In the genomic region with DNA sequence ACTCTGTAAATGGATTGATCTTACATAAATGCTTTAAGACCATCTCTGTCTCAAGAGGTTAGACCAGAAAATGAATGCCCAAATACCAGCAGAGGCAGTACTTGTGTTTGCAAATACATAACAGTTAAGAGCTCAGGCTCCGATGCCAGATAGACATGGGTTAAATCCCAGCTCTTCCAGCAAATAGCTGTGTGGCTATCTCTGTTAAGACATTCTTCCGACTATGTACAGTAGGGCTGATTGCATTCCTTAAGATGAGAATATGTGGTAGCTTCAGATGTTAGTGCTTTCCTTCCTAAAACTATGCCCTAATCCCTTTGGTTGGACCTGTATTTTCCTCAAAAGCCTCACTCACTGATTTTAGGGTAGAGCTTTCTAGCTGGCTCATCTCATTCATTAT, we compare ENCODE assay signal across 14 cellular contexts. TPM values are rescaled to one million over a fixed set of nuclear protein-coding genes. Genes with fewer than 3 reads are reported as not detected.
A peak's percentile ranks its signal among the peaks of the same experiment; 100 is the strongest.
DNase-seq lines count a peak whose midpoint lies in the region; ATAC-seq, FAIRE-seq and TF ChIP-seq lines count a peak whose summit lies in the region.
"Had no signal": no experiment of that assay in that cellular context is flagged by ENCODE, and none has a peak within 500 bp of the region (broad histone marks: within the 10 kb centered on the region; RNA-seq: fewer than 3 reads in every experiment).

No MANE protein-coding gene starts in this region.

- DNase-seq in activated T-cell treated with anti-CD3 and anti-CD28 coated beads, Interleukin-2, amount 50 U/mL, for 72 hours = no peak
- DNase-seq in activated T-cell treated with anti-CD3 and anti-CD28 coated beads, Interleukin-2, amount 50 U/mL, for 1 hour = no peak
- no peak for DNase-seq in MM.1S
- no peak for DNase-seq in H1 (ENCODE audit: low read depth in 1 of 2, low spot score in 2 of 2)
- no peak for DNase-seq in retinal pigment epithelial cell (ENCODE audit: low read depth)
- DNase-seq in NCI-H1436 (lab: John Stamatoyannopoulos, UW) = no peak
- DNase-seq: activated CD4-positive, alpha-beta memory T cell treated with anti-CD3 and anti-CD28 coated beads for 36 hours; adrenal gland; AML-193; MV-4-11; NCI-H774; SW 1271 had no signal

- H2BK12ac ChIP-seq in H1 (ENCODE audit: low read depth, low read length) = no peak overlapping the region

- no peak overlapping the region for H2BK120ac ChIP-seq in H1 (replicated peaks; ENCODE audit: low read depth, low read length)

- CTCF ChIA-PET in H1 (lab: Charles Lee; ENCODE audit: partially characterized antibody) = interaction anchor here (1.1 to 8.0 kb wide), 8 partner anchors 11 to 266 kb away, joined by 3 to 51 read pairs (median 4); no protein-coding TSS in a partner anchor

- no peak overlapping the region for H3K23ac ChIP-seq in H1 (ENCODE audit: insufficient read length)

- no peak for TF ChIP-seq POLR2A in H1 (IDR thresholded peaks at IDR 0.05; ENCODE audit: control extremely low read depth in 1 of 2, low read depth in 2 of 2, low read length in 2 of 2)

- TF ChIP-seq CTCF in MM.1S (IDR thresholded peaks at IDR 0.05; ENCODE audit: low read length) = no peak
- no peak for TF ChIP-seq CTCF in H1 (IDR thresholded peaks at IDR 0.05; ENCODE audit: control extremely low read depth in 1 of 3, insufficient read depth in 1 of 3, low read depth in 1 of 3, low read length in 3 of 3)
- no peak for TF ChIP-seq CTCF in retinal pigment epithelial cell (conservative IDR thresholded peaks at IDR 0.05; ENCODE audit: low read depth, low read length)

- H3K27me3 Mint-ChIP-seq in activated T-cell treated with anti-CD3 and anti-CD28 coated beads, Interleukin-2, amount 50 U/mL, for 72 hours (ENCODE audit: low read depth) = no peaks in the 10 kb centered on the region
- H3K27me3 Mint-ChIP-seq: activated CD4-positive, alpha-beta memory T cell treated with anti-CD3 and anti-CD28 coated beads for 36 hours had no signal

- H3K27ac Mint-ChIP-seq in activated T-cell treated with anti-CD3 and anti-CD28 coated beads, Interleukin-2, amount 50 U/mL, for 72 hours = peak overlapping the region; percentile 7
- H3K27ac Mint-ChIP-seq: activated CD4-positive, alpha-beta memory T cell treated with anti-CD3 and anti-CD28 coated beads for 36 hours had no signal

- no peaks in the 10 kb centered on the region for H3K9me2 ChIP-seq in MM.1S (replicated peaks; ENCODE audit: insufficient read depth, low read length)

- H3K4me1 ChIP-seq in MM.1S (ENCODE audit: low read length) (peaks cover 7% of the 10 kb centered on the region; the same call in 1 of the 2 replicates), H1 (replicated peaks in 1 of 4; ENCODE audit: control insufficient read depth in 3 of 4, insufficient read depth in 4 of 4, low read length in 3 of 4) (peaks cover 2 to 8% (median 6%) of the 10 kb centered on the region in 4 experiments; a peak in 4 of 7 replicates)

- H3F3A ChIP-seq in MM.1S (ENCODE audit: insufficient read depth, low read length) = peaks cover 10% of the 10 kb centered on the region; the same call in 1 of the 2 replicates

- no peaks in the 10 kb centered on the region for H3K9me3 Mint-ChIP-seq in activated T-cell treated with anti-CD3 and anti-CD28 coated beads, Interleukin-2, amount 50 U/mL, for 72 hours
- H3K9me3 Mint-ChIP-seq: activated CD4-positive, alpha-beta memory T cell treated with anti-CD3 and anti-CD28 coated beads for 36 hours had no signal

- no peak overlapping the region for H3K4ac ChIP-seq in H1 (replicated peaks; ENCODE audit: insufficient read length, low read depth, low read length)

- H3K4me3 Mint-ChIP-seq in activated T-cell treated with anti-CD3 and anti-CD28 coated beads, Interleukin-2, amount 50 U/mL, for 72 hours = peak overlapping the region in 1 of 2 donors; percentile 82

- H2AK5ac ChIP-seq in H1 (ENCODE audit: low read depth, low read length) = no peak overlapping the region

- H3K9me3 ChIP-seq in MM.1S (replicated peaks; ENCODE audit: insufficient read depth, low read length) (no peaks in the 10 kb centered on the region), H1 (ENCODE audit: insufficient read depth in 2 of 2, low read depth in 1 of 2, low read length in 1 of 2) (no peaks in the 10 kb centered on the region)
- H3K9me3 ChIP-seq: adrenal gland had no signal

- no peak overlapping the region for H3K9ac ChIP-seq in MM.1S (ENCODE audit: low read length)
- no peak overlapping the region for H3K9ac ChIP-seq in H1 (replicated peaks in 1 of 4; ENCODE audit: extremely low read depth in 1 of 4, low read depth in 3 of 4, low read length in 3 of 4)

- H3K4me1 Mint-ChIP-seq in activated T-cell treated with anti-CD3 and anti-CD28 coated beads, Interleukin-2, amount 50 U/mL, for 72 hours (ENCODE audit: low read depth) = peaks cover 53% of the 10 kb centered on the region

- H3K56ac ChIP-seq in H1 (replicated peaks; ENCODE audit: insufficient read length, low read depth, low read length) = no peak overlapping the region

- H3K27ac ChIP-seq in MM.1S (ENCODE audit: low read length) (no peak overlapping the region), H1 (ENCODE audit: low read depth, low read length) (no peak overlapping the region)
- H3K27ac ChIP-seq: adrenal gland had no signal

- H4K8ac ChIP-seq in H1 (ENCODE audit: extremely low read depth, insufficient read depth, low read length) = no peak overlapping the region

- peaks cover 5% of the 10 kb centered on the region; the same call in 1 of the 2 replicates for H3K23me2 ChIP-seq in H1 (ENCODE audit: low read depth, low read length)

- FAIRE-seq in H1 (lab: Jason Lieb, UNC) = no peak

- H4K5ac ChIP-seq in H1 (ENCODE audit: insufficient read length, low read depth, low read length) = no peak overlapping the region

- peaks cover 12% of the 10 kb centered on the region for H3K79me1 ChIP-seq in H1 (ENCODE audit: low read depth, low read length)

- no peak overlapping the region for H3K18ac ChIP-seq in H1 (ENCODE audit: extremely low read depth, low read length)

- H2AFZ ChIP-seq in MM.1S (ENCODE audit: low read length) (no peak overlapping the region), H1 (ENCODE audit: low read length) (no peak overlapping the region)

- no peak overlapping the region for H3K14ac ChIP-seq in H1 (ENCODE audit: insufficient read length)

- H2BK20ac ChIP-seq in H1 (ENCODE audit: low read length) = no peak overlapping the region

- H3K36me3 ChIP-seq in MM.1S (replicated peaks; ENCODE audit: insufficient read depth, low read length) = no peaks in the 10 kb centered on the region
- H3K36me3 ChIP-seq in H1 (ENCODE audit: control insufficient read depth in 2 of 4, insufficient read depth in 4 of 4, low read length in 3 of 4) = no peaks in the 10 kb centered on the region; a peak in 1 of 8 replicates

- no peak for ATAC-seq in activated T-cell treated with anti-CD3 and anti-CD28 coated beads, Interleukin-2, amount 50 U/mL, for 72 hours (replicated peaks in 1 of 2)
- ATAC-seq in GM18498 (IDR thresholded peaks at IDR 0.05; ENCODE audit: unreplicated experiment) (no peak), GM19328 (IDR thresholded peaks at IDR 0.05; ENCODE audit: unreplicated experiment) (no peak)

- no peak for TF ChIP-seq EP300 in H1 (IDR thresholded peaks at IDR 0.05; ENCODE audit: borderline replicate concordance in 1 of 2, low read depth in 2 of 2, low read length in 2 of 2)

- 0 out of 2 replicates have a peak, but pooled peaks cover 7% of the 10 kb centered on the region for H4K20me1 ChIP-seq in MM.1S (ENCODE audit: insufficient read depth, low read length)
- H4K20me1 ChIP-seq in H1 (replicated peaks in 1 of 2; ENCODE audit: control insufficient read depth in 1 of 2, insufficient read depth in 2 of 2, low read length in 2 of 2) = peaks cover 1 to 4% of the 10 kb centered on the region in 2 experiments

- POLR2A ChIA-PET in H1 (lab: Charles Lee; ENCODE audit: partially characterized antibody) = interaction anchor here (0.9 to 4.3 kb wide), 5 partner anchors 8 to 53 kb away, joined by 3 to 21 read pairs (median 3); no protein-coding TSS in a partner anchor

- peak overlapping the region; percentile 94; the same call in 1 of the 2 replicates for H3K4me2 ChIP-seq in MM.1S (ENCODE audit: low read depth, low read length)
- peak overlapping the region; percentile 32 to 86; a peak in 3 of 4 replicates for H3K4me2 ChIP-seq in H1 (ENCODE audit: insufficient read depth in 1 of 2, low read depth in 2 of 2, low read length in 2 of 2)

- H3K79me2 ChIP-seq in MM.1S (ENCODE audit: low read length) = peaks cover 69% of the 10 kb centered on the region
- H3K79me2 ChIP-seq in H1 (ENCODE audit: control insufficient read depth in 1 of 2, insufficient read depth in 2 of 2, low read length in 2 of 2) = peaks cover 0 to 52% of the 10 kb centered on the region in 2 experiments; a peak in 2 of 4 replicates

- no peak overlapping the region for H2BK15ac ChIP-seq in H1 (ENCODE audit: low read length)

- no peak overlapping the region for H2BK5ac ChIP-seq in H1 (ENCODE audit: low read depth, low read length)

- no peak overlapping the region for H4K91ac ChIP-seq in H1 (replicated peaks; ENCODE audit: insufficient read length, low read length)

- H3K27me3 ChIP-seq in MM.1S (replicated peaks; ENCODE audit: insufficient read depth, low read length) (no peaks in the 10 kb centered on the region), H1 (replicated peaks in 1 of 4; ENCODE audit: control insufficient read depth in 3 of 4, extremely low read depth in 1 of 4, insufficient read depth in 3 of 4, low read length in 3 of 4) (no peaks in the 10 kb centered on the region)
- H3K27me3 ChIP-seq: adrenal gland had no signal

- WGBS in H1 (ENCODE audit: extremely low coverage in 1 of 2, insufficient coverage in 1 of 2, insufficient read length in 1 of 2, insufficient replicate concordance in 2 of 2, low coverage in 1 of 2, low lambda C conversion rate in 2 of 2, missing lambda C conversion rate in 1 of 2), 2 experiments = 90% methylated on average over 2 of the region's 2 CpGs; no CpG with 5 or more reads in 1 of the 2 experiments

- TF ChIP-seq RAD21 in H1 (IDR thresholded peaks at IDR 0.05 in 1 of 2, conservative IDR thresholded peaks at IDR 0.05 in 1 of 2; ENCODE audit: low read depth in 2 of 2, low read length in 2 of 2) = no peak

- peaks cover 1 to 4% of the 10 kb centered on the region in 2 donors for H3K36me3 Mint-ChIP-seq in activated T-cell treated with anti-CD3 and anti-CD28 coated beads, Interleukin-2, amount 50 U/mL, for 72 hours (ENCODE audit: insufficient read depth in 2 of 2)

- no peak overlapping the region; the same call in 1 of the 2 replicates for H3K4me3 ChIP-seq in MM.1S (ENCODE audit: low read length)
- H3K4me3 ChIP-seq in H1 (ENCODE audit: extremely low read depth in 1 of 4, insufficient read depth in 2 of 4, low read depth in 3 of 4, low read length in 4 of 4) = peak overlapping the region in 1 of 4 experiments; percentile 82; a peak in 2 of 8 replicates
- H3K4me3 ChIP-seq in retinal pigment epithelial cell (ENCODE audit: low read length) = peak overlapping the region; percentile 85

RNA-seq across cellular contexts. Expression of a gene that starts 2.2 kb away (rescaled TPM):
- 10 to 100 TPM; 23.3 to 23.5 TPM for total RNA-seq in activated T-cell treated with anti-CD3 and anti-CD28 coated beads, Interleukin-2, amount 50 U/mL, for 72 hours
- 51.2 and 52.7 TPM in 2 replicates for total RNA-seq in H1 (2021; fragmentation: NEBNext Ultra II Directional; extraction: Animal tissue kit (Norgen Biotek cat#: 25700))
- polyA plus RNA-seq in H1 (2011; rRNA removed) = 7.3 and 12.7 TPM in 2 replicates
- polyA plus RNA-seq in H1 (2011; cell fraction: cytosol; rRNA removed) = 11.3 TPM
- 17.0 TPM for polyA plus RNA-seq in H1 (2011; cell fraction: nucleus; rRNA removed)
- 16.5 to 30.6 TPM (median 23.7 TPM) in 4 replicates for polyA plus RNA-seq in H1 (2012, experiment 1 of 2)
- polyA plus RNA-seq in H1 (2012, experiment 2 of 2) = 1.5 TPM
- polyA plus RNA-seq in H1 (2013, experiment 1 of 2) = 17.6 TPM
- 17.6 TPM for polyA plus RNA-seq in H1 (2013, experiment 2 of 2)
- 62.0 and 110 TPM in 2 replicates for polyA minus RNA-seq in H1 (2011; rRNA and poly(A)+ RNA removed)
- 22.4 TPM for polyA minus RNA-seq in H1 (2011; cell fraction: cytosol; rRNA and poly(A)+ RNA removed)
- polyA minus RNA-seq in H1 (2011; cell fraction: nucleus; rRNA and poly(A)+ RNA removed) = 37.4 TPM

RNA-seq across cellular contexts. Expression of a gene that starts 21.3 kb away (rescaled TPM):
- 10 to 100 TPM; 51.4 to 56.7 TPM for total RNA-seq in activated T-cell treated with anti-CD3 and anti-CD28 coated beads, Interleukin-2, amount 50 U/mL, for 72 hours
- total RNA-seq in H1 (2021; fragmentation: NEBNext Ultra II Directional; extraction: Animal tissue kit (Norgen Biotek cat#: 25700)) = 58.7 and 59.2 TPM in 2 replicates
- polyA plus RNA-seq in H1 (2011; rRNA removed) = 5.9 and 11.1 TPM in 2 replicates
- polyA plus RNA-seq in H1 (2011; cell fraction: cytosol; rRNA removed) = 16.0 TPM
- 3.5 TPM for polyA plus RNA-seq in H1 (2011; cell fraction: nucleus; rRNA removed)
- polyA plus RNA-seq in H1 (2012, experiment 1 of 2) = 16.5 to 37.1 TPM (median 21.6 TPM) in 4 replicates
- 1.9 TPM for polyA plus RNA-seq in H1 (2012, experiment 2 of 2)
- 27.2 TPM for polyA plus RNA-seq in H1 (2013, experiment 1 of 2)
- polyA plus RNA-seq in H1 (2013, experiment 2 of 2) = 25.2 TPM
- polyA minus RNA-seq in H1 (2011; rRNA and poly(A)+ RNA removed) = 16.5 and 20.6 TPM in 2 replicates
- polyA minus RNA-seq in H1 (2011; cell fraction: cytosol; rRNA and poly(A)+ RNA removed) = 17.5 TPM
- polyA minus RNA-seq in H1 (2011; cell fraction: nucleus; rRNA and poly(A)+ RNA removed) = 18.9 TPM
